In the genomic region with DNA sequence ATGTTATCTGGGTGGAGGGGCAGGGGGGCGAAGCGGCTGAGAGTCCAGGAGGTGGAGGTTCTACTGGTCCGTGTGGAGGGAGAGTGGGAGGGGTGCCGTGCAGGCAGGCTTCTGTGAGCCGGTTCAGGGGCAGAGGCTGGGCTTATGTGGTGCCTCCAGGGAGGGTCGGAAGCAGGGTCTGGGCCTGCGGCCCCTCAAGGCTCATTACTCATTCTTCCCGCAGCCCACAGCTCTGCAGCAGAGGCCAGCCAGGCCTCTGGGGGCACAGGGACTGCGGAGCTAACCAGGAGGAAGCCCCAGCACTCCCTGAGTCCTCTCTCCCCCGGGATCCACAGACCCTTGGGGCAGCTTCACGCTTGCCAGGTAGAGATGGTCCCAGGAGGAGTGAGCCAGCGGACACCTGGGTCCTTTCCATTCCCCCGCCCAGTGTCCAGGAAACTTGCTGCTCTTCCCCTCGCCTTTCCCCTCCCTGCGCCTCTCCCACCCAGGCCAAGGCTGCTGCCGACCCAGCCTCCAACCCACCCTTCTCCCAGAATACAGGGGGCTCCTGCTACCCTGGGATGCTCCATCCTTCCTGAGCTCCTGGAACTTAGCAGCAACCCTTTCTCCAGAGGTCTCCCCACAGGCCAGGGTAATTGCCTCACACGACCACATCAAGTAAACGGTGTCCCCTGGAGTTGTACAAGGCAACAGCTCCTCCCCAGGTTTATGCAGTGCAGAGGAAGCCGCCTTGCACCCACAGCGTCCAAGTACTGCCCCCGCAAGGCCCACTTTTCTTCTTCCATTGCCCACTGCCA, we compare ENCODE assay signal across 30 cellular contexts. TPM values are rescaled to one million over a fixed set of nuclear protein-coding genes. Genes with fewer than 3 reads are reported as not detected.
DNase-seq lines count a peak whose midpoint lies in the region; ATAC-seq, FAIRE-seq and TF ChIP-seq lines count a peak whose summit lies in the region.
"Had no signal": no experiment of that assay in that cellular context is flagged by ENCODE, and none has a peak within 500 bp of the region (broad histone marks: within the 10 kb centered on the region; RNA-seq: fewer than 3 reads in every experiment).

No MANE protein-coding gene starts in this region.

- H3K4me3 Mint-ChIP-seq in brain: peak overlapping the region in 4 of 5 experiments; percentile 44 to 66 (median 62)
- H3K4me3 Mint-ChIP-seq in neural progenitor cell: peak overlapping the region; percentile 3
- H3K4me3 Mint-ChIP-seq: activated CD8-positive, alpha-beta memory T cell treated with anti-CD3 and anti-CD28 coated beads, Interleukin-2, amount 10 ng/mL, durations not matched to agents 7 days and 5 days; activated T-cell treated with anti-CD3 and anti-CD28 coated beads, Interleukin-2, amount 50 U/mL, for 72 hours; effector memory CD8-positive, alpha-beta T cell had no signal

- H3K27ac ChIP-seq in IMR-90 (ENCODE audit: insufficient read depth, low read length) (no peak overlapping the region), neural progenitor cell (no peak overlapping the region), PC-3 (ENCODE audit: low read length) (no peak overlapping the region)
- H3K27ac ChIP-seq: RWPE1 had no signal

- H3K4me1 ChIP-seq in IMR-90 (ENCODE audit: control insufficient read depth, insufficient read depth, low read length) (no peaks in the 10 kb centered on the region), neural progenitor cell (no peaks in the 10 kb centered on the region), PC-3 (ENCODE audit: insufficient read depth, low read length) (no peaks in the 10 kb centered on the region)

- H3K4ac ChIP-seq in IMR-90 (ENCODE audit: low read depth, low read length): no peak overlapping the region

- no peak overlapping the region for H3K56ac ChIP-seq in IMR-90 (ENCODE audit: extremely low read depth, insufficient read depth, low read length)

- H3K27me3 Mint-ChIP-seq in brain: peaks cover 12% of the 10 kb centered on the region
- peaks cover 45% of the 10 kb centered on the region for H3K27me3 Mint-ChIP-seq in neural progenitor cell (ENCODE audit: insufficient read depth, low read depth)

- H2BK15ac ChIP-seq in IMR-90 (ENCODE audit: low read depth, low read length): no peak overlapping the region

- BruUV-seq in IMR-90 (replicated peaks; lab: Mats Ljungman, UMichigan) (no TSS peak), PC-3 (replicated peaks; lab: Mats Ljungman, UMichigan) (no TSS peak)

- dilution Hi-C loops in IMR-90 (cut with HindIII; ENCODE audit: low sequenced_read_pairs, unreplicated experiment): no loop called here

- no peaks in the 10 kb centered on the region for H3K36me3 ChIP-seq in IMR-90 (ENCODE audit: control insufficient read depth, insufficient read depth, low read length)
- H3K36me3 ChIP-seq in neural progenitor cell: no peaks in the 10 kb centered on the region
- no peaks in the 10 kb centered on the region for H3K36me3 ChIP-seq in PC-3 (ENCODE audit: low read depth, low read length)

- H3F3A ChIP-seq in neural progenitor cell (ENCODE audit: low read depth) (peaks cover 18% of the 10 kb centered on the region), PC-3 (ENCODE audit: low read length, unreplicated experiment) (no peaks in the 10 kb centered on the region)

- H3K4me3 ChIP-seq in IMR-90 (ENCODE audit: insufficient read depth, low read depth, low read length) (no peak overlapping the region), neural progenitor cell (no peak overlapping the region), PC-3 (ENCODE audit: low read length) (no peak overlapping the region)

- no peak overlapping the region for H3K23ac ChIP-seq in IMR-90 (ENCODE audit: low read depth, low read length)

- H4K8ac ChIP-seq in IMR-90 (ENCODE audit: low read depth in 2 of 2, low read length in 2 of 2): no peak overlapping the region

- ATAC-seq in IMR-90 (ENCODE audit: low read depth) (no peak), GM18858 (IDR thresholded peaks at IDR 0.05; ENCODE audit: unreplicated experiment) (no peak), PC-3 (no peak)
- ATAC-seq: activated CD8-positive, alpha-beta memory T cell treated with anti-CD3 and anti-CD28 coated beads, Interleukin-2, amount 10 ng/mL, durations not matched to agents 7 days and 5 days; activated T-cell treated with anti-CD3 and anti-CD28 coated beads, Interleukin-2, amount 50 U/mL, for 72 hours; effector memory CD8-positive, alpha-beta T cell had no signal

- peaks cover 90% of the 10 kb centered on the region for H3K27me3 ChIP-seq in IMR-90 (ENCODE audit: control insufficient read depth, insufficient read depth, low read length)
- H3K27me3 ChIP-seq in neural progenitor cell: peaks cover 99% of the 10 kb centered on the region
- H3K27me3 ChIP-seq in PC-3 (ENCODE audit: low read length): peaks cover 69% of the 10 kb centered on the region

- H3K36me3 Mint-ChIP-seq in brain: no peaks in the 10 kb centered on the region
- H3K36me3 Mint-ChIP-seq in neural progenitor cell: no peaks in the 10 kb centered on the region
- H3K36me3 Mint-ChIP-seq: activated CD8-positive, alpha-beta memory T cell treated with anti-CD3 and anti-CD28 coated beads, Interleukin-2, amount 10 ng/mL, durations not matched to agents 7 days and 5 days; CD4-positive, alpha-beta memory T cell had no signal

- 41% methylated on average over 8 of the region's 21 CpGs; no CpG with 5 or more reads in 1 of the 2 experiments for WGBS in IMR-90 (ENCODE audit: extremely low coverage in 2 of 2, insufficient read length in 1 of 2), 2 experiments

- H4K5ac ChIP-seq in IMR-90 (ENCODE audit: low read depth, low read length): no peak overlapping the region

- H2AFZ ChIP-seq in IMR-90 (replicated peaks; ENCODE audit: low read length, poor library complexity) (peak overlapping the region; percentile 43), neural progenitor cell (replicated peaks) (no peak overlapping the region), PC-3 (ENCODE audit: low read length) (no peak overlapping the region)

- intact Hi-C loops in IMR-90 (cut with micrococcal nuclease) (no loop called here), PC-3 (cut with micrococcal nuclease) (no loop called here)

- H3K79me2 ChIP-seq in neural progenitor cell (ENCODE audit: low read depth) (no peaks in the 10 kb centered on the region), PC-3 (ENCODE audit: low read length) (no peaks in the 10 kb centered on the region)

- in situ Hi-C loops in IMR-90 (cut with MboI; ENCODE audit: low sequenced_read_pairs): no loop called here

- no peak for TF ChIP-seq RAD21 in IMR-90 (IDR thresholded peaks at IDR 0.05; ENCODE audit: low read length)

- no peak overlapping the region for H2BK20ac ChIP-seq in IMR-90 (ENCODE audit: low read depth, low read length)

- no peak overlapping the region for H2BK120ac ChIP-seq in IMR-90 (ENCODE audit: low read depth, low read length)

- H3K9me1 ChIP-seq in IMR-90 (ENCODE audit: insufficient read depth, low read length): no peaks in the 10 kb centered on the region

- no peak overlapping the region for H2BK5ac ChIP-seq in IMR-90 (ENCODE audit: low read depth, low read length, poor library complexity, severe bottlenecking)

- FAIRE-seq in GM12891 (lab: Jason Lieb, UNC): no peak
- FAIRE-seq: GM12892, keratinocyte had no signal

- H3K9me2 ChIP-seq in PC-3 (replicated peaks; ENCODE audit: low read length): no peaks in the 10 kb centered on the region

- H4K20me1 ChIP-seq in IMR-90 (ENCODE audit: insufficient read depth, low read length) (0 out of 2 replicates have a peak, but pooled peaks cover 2% of the 10 kb centered on the region), neural progenitor cell (ENCODE audit: low read depth) (peaks cover 35% of the 10 kb centered on the region), PC-3 (ENCODE audit: low read length) (no peaks in the 10 kb centered on the region)

- H3K4me1 Mint-ChIP-seq in brain (peaks cover 89% of the 10 kb centered on the region), neural progenitor cell (peaks cover 43% of the 10 kb centered on the region)

- H3K18ac ChIP-seq in IMR-90 (ENCODE audit: low read depth, low read length): no peak overlapping the region

- TF ChIP-seq CTCF in IMR-90 (conservative IDR thresholded peaks at IDR 0.05; ENCODE audit: low read depth, low read length) (no peak), brain (conservative IDR thresholded peaks at IDR 0.05) (no peak), neural progenitor cell (IDR thresholded peaks at IDR 0.05) (no peak), PC-3 (conservative IDR thresholded peaks at IDR 0.05; ENCODE audit: low read depth, low read length) (no peak)

- H3K27ac Mint-ChIP-seq in brain (peak overlapping the region in 4 of 5 experiments; percentile 85 to 97 (median 90)), neural progenitor cell (no peak overlapping the region)
- H3K27ac Mint-ChIP-seq: activated CD8-positive, alpha-beta memory T cell treated with anti-CD3 and anti-CD28 coated beads, Interleukin-2, amount 10 ng/mL, durations not matched to agents 7 days and 5 days; activated T-cell treated with anti-CD3 and anti-CD28 coated beads, Interleukin-2, amount 50 U/mL, for 72 hours; CD4-positive, alpha-beta memory T cell; effector memory CD8-positive, alpha-beta T cell had no signal

- H3K4me2 ChIP-seq in IMR-90 (ENCODE audit: low read depth, low read length) (no peak overlapping the region), neural progenitor cell (no peak overlapping the region), PC-3 (ENCODE audit: low read length) (no peak overlapping the region)

- H3K9ac ChIP-seq in IMR-90 (ENCODE audit: low read depth, low read length) (no peak overlapping the region), neural progenitor cell (no peak overlapping the region), PC-3 (ENCODE audit: low read length) (no peak overlapping the region)

- no peak overlapping the region for H3K14ac ChIP-seq in IMR-90 (replicated peaks; ENCODE audit: low read depth, low read length)

- no peaks in the 10 kb centered on the region for H3K9me3 ChIP-seq in IMR-90 (ENCODE audit: control insufficient read depth, insufficient read depth, low read length)
- no peaks in the 10 kb centered on the region for H3K9me3 ChIP-seq in neural progenitor cell (ENCODE audit: low read depth)
- H3K9me3 ChIP-seq in PC-3 (ENCODE audit: low read length): no peaks in the 10 kb centered on the region

- POLR2A ChIA-PET in IMR-90 (lab: Charles Lee; ENCODE audit: unreplicated experiment) (no interaction called here), PC-3 (lab: Charles Lee; ENCODE audit: unreplicated experiment) (no interaction called here)

- H4K91ac ChIP-seq in IMR-90 (ENCODE audit: insufficient read depth, low read depth, low read length): no peak overlapping the region

- H3K9me3 Mint-ChIP-seq in brain (peaks cover 0 to 2% (median 0%) of the 10 kb centered on the region in 5 experiments), neural progenitor cell (no peaks in the 10 kb centered on the region)
- H3K9me3 Mint-ChIP-seq: activated T-cell treated with anti-CD3 and anti-CD28 coated beads, Interleukin-2, amount 50 U/mL, for 72 hours; CD4-positive, alpha-beta memory T cell; effector memory CD8-positive, alpha-beta T cell had no signal

- no peak overlapping the region for H2AK9ac ChIP-seq in IMR-90 (replicated peaks; ENCODE audit: low read depth, low read length, poor library complexity)

- DNase-seq in 8988T (peak; percentile 49), IMR-90 (no peak), neural progenitor cell (ENCODE audit: low spot score) (no peak), PC-3 (no peak), GM12891 (ENCODE audit: insufficient read length, low spot score) (no peak)
- no peak for DNase-seq in activated CD4-positive, alpha-beta T cell treated with anti-CD3 and anti-CD28 coated beads, Interleukin-2, amount 50 U/mL, for 48 hours
- DNase-seq: activated CD4-positive, alpha-beta T cell treated with anti-CD3 and anti-CD28 coated beads, Interleukin-2, amount 50 U/mL, for 1 hour; activated CD4-positive, CD25-positive, alpha-beta regulatory T cell; activated CD8-positive, alpha-beta memory T cell treated with anti-CD3 and anti-CD28 coated beads, Interleukin-2, amount 10 ng/mL, durations not matched to agents 7 days and 5 days; activated T-cell treated with anti-CD3 and anti-CD28 coated beads, Interleukin-2, amount 50 U/mL, for 72 hours; central memory CD4-positive, alpha-beta T cell; effector memory CD8-positive, alpha-beta T cell; EL; erythroblast; NCI-H1048; NCI-H1694; NCI-H446; NCI-H774; occipital lobe; stimulated activated CD4-positive, alpha-beta T cell treated with anti-CD3 and anti-CD28 coated beads, Interleukin-4, amount 100 ng/mL, for 24 hours; trophoblast cell had no signal

- CTCF ChIA-PET in IMR-90 (lab: Yijun Ruan, JAX): no interaction called here
- CTCF ChIA-PET in PC-3 (lab: Charles Lee): no interaction called here

- H3K79me1 ChIP-seq in IMR-90 (ENCODE audit: low read depth in 1 of 2, low read length in 2 of 2): no peaks in the 10 kb centered on the region

- TF ChIP-seq POLR2A in IMR-90 (IDR thresholded peaks at IDR 0.05; ENCODE audit: low read depth, low read length) (no peak), GM12891 (IDR thresholded peaks at IDR 0.05; ENCODE audit: low read depth, low read length) (no peak)

- no peak overlapping the region for H2AK5ac ChIP-seq in IMR-90 (ENCODE audit: low read depth, low read length)

RNA-seq across cellular contexts. Expression of a gene that starts 6.3 kb away (rescaled TPM):
- 0.18 and 0.28 TPM in 2 replicates for total RNA-seq in IMR-90 (2012; rRNA removed)
- polyA plus RNA-seq in IMR-90 (2012; rRNA removed): 0.13 and 0.22 TPM in 2 replicates
- 0.17 and 0.21 TPM in 2 replicates for polyA plus RNA-seq in IMR-90 (2012; cell fraction: cytosol; rRNA removed)
- 0.39 and 0.55 TPM in 2 replicates for polyA plus RNA-seq in IMR-90 (2012; cell fraction: nucleus; rRNA removed; ENCODE audit: low replicate concordance)
- polyA plus RNA-seq in brain (ENCODE audit: insufficient read depth, low read depth, low replicate concordance): 117 TPM
- 2.2 and 9.2 TPM in 2 replicates for total RNA-seq in neural progenitor cell (ENCODE audit: low replicate concordance)
- not detected in 2 replicates for total RNA-seq in PC-3 (2014; rRNA removed)
- 0.71 TPM for polyA plus RNA-seq in GM12891 (2012; ENCODE audit: low read depth, missing spikeins)
- total RNA-seq: pulmonary artery endothelial cell had no signal
- polyA plus RNA-seq: CD4-positive, alpha-beta memory T cell; keratinocyte had no signal

RNA-seq across cellular contexts. Expression of a gene that starts 27.3 kb away (rescaled TPM):
- total RNA-seq in IMR-90 (2012; rRNA removed) (not detected in 2 replicates), neural progenitor cell (ENCODE audit: low replicate concordance) (0.06 and 1.8 TPM in 2 replicates), PC-3 (2014; rRNA removed) (not detected in 2 replicates)
- polyA plus RNA-seq in IMR-90 (2012; rRNA removed) (0.82 and 1.2 TPM in 2 replicates), brain (ENCODE audit: insufficient read depth, low read depth, low replicate concordance) (5.9 TPM)
- polyA plus RNA-seq in IMR-90 (2012; cell fraction: cytosol; rRNA removed): 0.93 TPM in 1 of 2 replicates, not detected in the other
- 1.2 and 1.9 TPM in 2 replicates for polyA plus RNA-seq in IMR-90 (2012; cell fraction: nucleus; rRNA removed; ENCODE audit: low replicate concordance)
- 3.8 TPM for polyA plus RNA-seq in GM12891 (2012; ENCODE audit: low read depth, missing spikeins)
- total RNA-seq: SK-MEL-5 had no signal

RNA-seq across cellular contexts. Expression of a gene that starts 43.1 kb away (rescaled TPM):
- total RNA-seq in IMR-90 (2012; rRNA removed) (under 0.01 and 0.18 TPM in 2 replicates), neural progenitor cell (ENCODE audit: low replicate concordance) (1.4 and 2.2 TPM in 2 replicates), PC-3 (2014; rRNA removed) (0.95 and 1.3 TPM in 2 replicates)
- polyA plus RNA-seq in IMR-90 (2012; rRNA removed) (0.21 and 0.46 TPM in 2 replicates), brain (ENCODE audit: insufficient read depth, low read depth, low replicate concordance) (13.4 TPM)
- polyA plus RNA-seq in IMR-90 (2012; cell fraction: cytosol; rRNA removed): 0.08 and 0.31 TPM in 2 replicates
- polyA plus RNA-seq in IMR-90 (2012; cell fraction: nucleus; rRNA removed; ENCODE audit: low replicate concordance): 0.58 and 0.64 TPM in 2 replicates
- 0.23 TPM for polyA plus RNA-seq in GM12891 (2012; ENCODE audit: low read depth, missing spikeins)
- total RNA-seq: LHCN-M2 had no signal
